In genomic region chr5:5882706-5883105, GRCh38 we compare ENCODE assay signal across 29 cellular contexts.
"Had no signal": no experiment of that assay in that cellular context is flagged by ENCODE, and none has a peak within 500 bp of the region (broad histone marks: within the 10 kb centered on the region; RNA-seq: fewer than 3 reads in every experiment).

No MANE protein-coding gene starts in this region.

- H3K36me3 ChIP-seq: brain microvascular endothelial cell, MG63, Peyer's patch, WERI-Rb-1 had no signal

- ATAC-seq: activated CD8-positive, alpha-beta memory T cell treated with anti-CD3 and anti-CD28 coated beads, Interleukin-2, amount 10 ng/mL, durations not matched to agents 7 days and 5 days; activated naive CD8-positive, alpha-beta T cell treated with anti-CD3 and anti-CD28 coated beads, Interleukin-2, amount 50 U/mL, for 24 hours; PC-3 had no signal

- H3K27me3 ChIP-seq: brain microvascular endothelial cell, Peyer's patch had no signal

- H3K9me3 ChIP-seq: MG63, Peyer's patch had no signal

- H3K4me3 ChIP-seq: MG63, Peyer's patch had no signal

- H3K27ac ChIP-seq: brain microvascular endothelial cell, Peyer's patch, WERI-Rb-1 had no signal

- DNase-seq: activated CD4-positive, alpha-beta memory T cell treated with anti-CD3 and anti-CD28 coated beads, Interleukin-2, amount 10 ng/mL, durations not matched to agents 7 days and 5 days; activated CD4-positive, alpha-beta T cell treated with anti-CD3 and anti-CD28 coated beads for 1 hour; activated CD4-positive, alpha-beta T cell treated with anti-CD3 and anti-CD28 coated beads for 48 hours; activated CD4-positive, CD25-positive, alpha-beta regulatory T cell; activated CD8-positive, alpha-beta memory T cell treated with anti-CD3 and anti-CD28 coated beads for 24 hours; activated CD8-positive, alpha-beta memory T cell treated with anti-CD3 and anti-CD28 coated beads, Interleukin-2, amount 10 ng/mL, durations not matched to agents 7 days and 5 days; activated CD8-positive, alpha-beta memory T cell treated with anti-CD3 and anti-CD28 coated beads, Interleukin-2, amount 50 U/mL, for 48 hours; activated effector memory CD4-positive, alpha-beta T cell treated with Interleukin-2 at 50 U/mL for 16 hours; activated naive CD4-positive, alpha-beta T cell treated with anti-CD3 and anti-CD28 coated beads, Interleukin-2, amount 10 ng/mL, durations not matched to agents 7 days and 5 days; activated naive CD8-positive, alpha-beta T cell treated with anti-CD3 and anti-CD28 coated beads, Interleukin-2, amount 50 U/mL, for 24 hours; activated T-cell treated with anti-CD3 and anti-CD28 coated beads, Interleukin-2, amount 50 U/mL, for 48 hours; brain microvascular endothelial cell; Kasumi-1; KBM-7; MG63; NCI-H1092; NCI-H1436 treated with DMSO at 0.1 percent for 48 hours; NCI-H1694 treated with DMSO at 0.1 percent for 48 hours; NCI-H2029; NCI-H510A; NCI-H748 treated with DMSO at 0.1 percent for 48 hours; NK-92 treated with Interleukin-12 subunit alpha and Interleukin-12 subunit beta, amount 100 ng/mL, for 24 hours; PC-3; Peyer's patch; RPMI8226; SW 1271; T-helper 1 cell; T1000; WERI-Rb-1 had no signal

- H3K4me1 ChIP-seq: Peyer's patch had no signal
